ENCODE assay signal across 11 cellular contexts in the genomic region with DNA sequence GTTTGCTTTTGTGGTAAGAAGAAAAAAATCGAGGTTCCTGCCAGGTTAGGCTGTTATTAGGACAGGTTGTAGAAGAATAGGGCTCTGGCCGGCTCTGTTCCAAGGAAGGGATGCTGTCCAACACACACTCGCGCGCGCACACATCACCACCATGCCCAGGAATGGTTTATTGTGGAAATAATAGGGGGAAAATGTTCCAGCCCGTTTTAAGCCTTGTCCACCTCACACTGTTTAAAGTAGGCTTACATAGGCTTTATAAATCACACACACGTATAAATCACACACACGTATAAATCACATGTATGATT. TPM values are rescaled to one million over a fixed set of nuclear protein-coding genes. Genes with fewer than 3 reads are reported as not detected.
DNase-seq lines count a peak whose midpoint lies in the region; ATAC-seq and TF ChIP-seq lines count a peak whose summit lies in the region.
"Had no signal": no experiment of that assay in that cellular context is flagged by ENCODE, and none has a peak within 500 bp of the region (broad histone marks: within the 10 kb centered on the region; RNA-seq: fewer than 3 reads in every experiment).

No MANE protein-coding gene starts in this region.

- H3K36me3 ChIP-seq in breast epithelium (no peaks in the 10 kb centered on the region), mammary epithelial cell (ENCODE audit: insufficient read depth, low read length) (no peaks in the 10 kb centered on the region), colonic mucosa (no peaks in the 10 kb centered on the region)
- H3K36me3 ChIP-seq: brain microvascular endothelial cell had no signal

- H3K9ac ChIP-seq in mammary epithelial cell (ENCODE audit: insufficient read depth, low read length) (no peak overlapping the region), colonic mucosa (ENCODE audit: low read depth in 2 of 2, low read length in 2 of 2) (no peak overlapping the region)

- CTCF ChIA-PET in mammary epithelial cell (lab: Charles Lee; ENCODE audit: low non-redundant PET) = no interaction called here

- no peaks in the 10 kb centered on the region for H3K79me2 ChIP-seq in mammary epithelial cell (ENCODE audit: insufficient read depth, low read length)

- DNase-seq in breast epithelium (ENCODE audit: low spot score in 2 of 2) = no peak
- DNase-seq in mammary epithelial cell = no peak
- no peak for DNase-seq in colonic mucosa
- DNase-seq in natural killer cell = no peak
- no peak for DNase-seq in type B pancreatic cell (ENCODE audit: extremely low spot score, unreplicated experiment)
- DNase-seq in NCI-H2029 treated with DMSO at 0.1 percent for 48 hours (lab: John Stamatoyannopoulos, UW) = no peak
- DNase-seq in GF-D8 (lab: John Stamatoyannopoulos, UW) = no peak
- no peak for DNase-seq in kidney glomerular epithelial cell (lab: John Stamatoyannopoulos, UW)
- DNase-seq: activated CD4-positive, alpha-beta T cell treated with anti-CD3 and anti-CD28 coated beads, Interleukin-2, amount 50 U/mL, for 1 hour; PC-3 had no signal

- TF ChIP-seq CTCF in breast epithelium (IDR thresholded peaks at IDR 0.05) = no peak
- TF ChIP-seq CTCF in mammary epithelial cell (conservative IDR thresholded peaks at IDR 0.05 in 1 of 2, IDR thresholded peaks at IDR 0.05 in 1 of 2; ENCODE audit: extremely low read depth in 1 of 2, insufficient read depth in 1 of 2, low read depth in 1 of 2, low read length in 2 of 2) = no peak
- TF ChIP-seq CTCF in colonic mucosa (IDR thresholded peaks at IDR 0.05) = no peak
- no peak for TF ChIP-seq CTCF in natural killer cell (IDR thresholded peaks at IDR 0.05)
- TF ChIP-seq CTCF in type B pancreatic cell (conservative IDR thresholded peaks at IDR 0.05) = no peak

- 12% methylated on average over 9 of the region's 9 CpGs for WGBS in mammary epithelial cell (ENCODE audit: low coverage, missing lambda C conversion rate)

- H3K27ac Mint-ChIP-seq in natural killer cell = no peak overlapping the region
- no peak overlapping the region for H3K27ac Mint-ChIP-seq in type B pancreatic cell

- no peak for ATAC-seq in natural killer cell
- ATAC-seq: PC-3 had no signal

- H3K36me3 Mint-ChIP-seq in natural killer cell (peaks cover 14% of the 10 kb centered on the region), type B pancreatic cell (no peaks in the 10 kb centered on the region)

- no peaks in the 10 kb centered on the region for H4K20me1 ChIP-seq in mammary epithelial cell (ENCODE audit: insufficient read depth, low read length)

- no peak overlapping the region for H3K4me2 ChIP-seq in mammary epithelial cell (ENCODE audit: insufficient read depth, low read depth, low read length)

- dilution Hi-C loops in mammary epithelial cell (cut with HindIII; ENCODE audit: low sequenced_read_pairs) = no loop called here

- peaks cover 0 to 10% of the 10 kb centered on the region in 2 donors for H3K4me1 ChIP-seq in breast epithelium
- H3K4me1 ChIP-seq in mammary epithelial cell (ENCODE audit: insufficient read depth, low read length) = peaks cover 14% of the 10 kb centered on the region
- H3K4me1 ChIP-seq in colonic mucosa = peaks cover 3% of the 10 kb centered on the region

- H3K27me3 Mint-ChIP-seq in natural killer cell (ENCODE audit: low read depth in 2 of 2) (peaks cover 39 to 54% of the 10 kb centered on the region in 2 donors), type B pancreatic cell (peaks cover 52% of the 10 kb centered on the region)

- peaks cover 2 to 3% of the 10 kb centered on the region in 2 donors for H3K9me3 Mint-ChIP-seq in natural killer cell
- H3K9me3 Mint-ChIP-seq in type B pancreatic cell = no peaks in the 10 kb centered on the region

- peaks cover 0 to 4% of the 10 kb centered on the region in 2 donors for H3K27me3 ChIP-seq in breast epithelium
- H3K27me3 ChIP-seq in mammary epithelial cell (ENCODE audit: insufficient read depth, low read length) = peaks cover 53% of the 10 kb centered on the region
- H3K27me3 ChIP-seq in colonic mucosa = peaks cover 16% of the 10 kb centered on the region

- intact Hi-C loops in breast epithelium (cut with DNase I; ENCODE audit: low total_unique reads) = no loop called here
- intact Hi-C loops in mammary epithelial cell (cut with micrococcal nuclease) = loop anchor here (1.0 to 10.0 kb wide), 2 partner anchors 249 to 517 kb away; no protein-coding TSS in a partner anchor
- intact Hi-C loops in colonic mucosa (cut with DNase I) = no loop called here
- intact Hi-C loops in natural killer cell (cut with micrococcal nuclease) = no loop called here

- H3K4me1 Mint-ChIP-seq in natural killer cell (peaks cover 12% of the 10 kb centered on the region in 2 donors), type B pancreatic cell (ENCODE audit: unreplicated experiment) (peaks cover 13% of the 10 kb centered on the region)

- H3K9me3 ChIP-seq in breast epithelium (no peaks in the 10 kb centered on the region), mammary epithelial cell (replicated peaks; ENCODE audit: insufficient read depth, low read length) (no peaks in the 10 kb centered on the region), colonic mucosa (no peaks in the 10 kb centered on the region)

- peak overlapping the region; percentile 62 to 88 (median 75) for H3K4me3 ChIP-seq in breast epithelium
- H3K4me3 ChIP-seq in mammary epithelial cell (replicated peaks in 1 of 3; ENCODE audit: insufficient read depth in 1 of 3, low read depth in 2 of 3, low read length in 3 of 3) = no peak overlapping the region
- peak overlapping the region; percentile 58 for H3K4me3 ChIP-seq in colonic mucosa

- in situ Hi-C loops in mammary epithelial cell (cut with MboI; ENCODE audit: low sequenced_read_pairs in 2 of 2) = no loop called here

- TF ChIP-seq POLR2A in breast epithelium (IDR thresholded peaks at IDR 0.05) = no peak

- no TSS peak for BruUV-seq in mammary epithelial cell (replicated peaks; lab: Mats Ljungman, UMichigan)

- H2AFZ ChIP-seq in mammary epithelial cell (ENCODE audit: low read depth, low read length) = no peak overlapping the region

- H3K4me3 Mint-ChIP-seq in natural killer cell (peak overlapping the region; percentile 38), type B pancreatic cell (peak overlapping the region; percentile 77)

- H3K27ac ChIP-seq in breast epithelium (peak overlapping the region in 1 of 2 donors; percentile 93), mammary epithelial cell (ENCODE audit: insufficient read depth, low read depth, low read length) (no peak overlapping the region), colonic mucosa (no peak overlapping the region)
- H3K27ac ChIP-seq: brain microvascular endothelial cell had no signal

RNA-seq across cellular contexts. Expression of a gene that starts 1.2 kb away (rescaled TPM):
- total RNA-seq in breast epithelium (10 to 100 TPM in 2 of 3 donors, 1 to 10 TPM in 1; 5.4 to 34.6 (median 11.8) TPM), mammary epithelial cell (under 1 TPM in 1 of 2 donors, not detected in 1; 0.17 TPM), colonic mucosa (1 to 10 TPM in 1 of 2 donors, under 1 TPM in 1; 0.74 to 1.3 TPM), natural killer cell (not detected), type B pancreatic cell (ENCODE audit: low replicate concordance) (2.2 and 5.1 TPM in 2 replicates)
- polyA plus RNA-seq in mammary epithelial cell = not detected
- not detected for polyA minus RNA-seq in mammary epithelial cell
- total RNA-seq: PC-3 had no signal

Comparison
In these comparisons a context has a peak if more than half of its experiments do, and no peak if none do; other contexts are left out.
1. H3K4me3 ChIP-seq: peak in breast epithelium (3 of 3) and colonic mucosa (single experiment); none in mammary epithelial cell (0 of 3).